ENCODE assay signal across 27 cellular contexts in the genomic region with DNA sequence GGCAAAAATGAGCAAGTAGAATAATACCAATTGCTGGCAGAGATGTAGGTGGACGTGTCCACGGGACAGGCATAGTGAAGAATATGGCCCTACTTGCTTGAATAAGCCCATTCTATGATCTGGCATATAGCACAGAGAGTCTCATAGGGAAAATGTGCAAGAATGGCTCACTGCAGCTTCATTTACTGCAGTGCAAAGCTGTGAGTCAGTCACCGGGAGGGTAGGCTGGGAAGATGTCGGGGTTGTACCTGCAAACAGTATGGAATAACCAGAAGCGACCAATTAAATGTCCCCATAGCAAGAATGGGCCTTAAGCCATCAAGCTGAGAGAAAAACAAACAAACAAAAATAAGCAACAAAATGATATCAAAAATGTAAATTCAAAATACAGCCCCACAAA.
"Had no signal": no experiment of that assay in that cellular context is flagged by ENCODE, and none has a peak within 500 bp of the region (broad histone marks: within the 10 kb centered on the region; RNA-seq: fewer than 3 reads in every experiment).

No MANE protein-coding gene starts in this region.

- H3K4me1 Mint-ChIP-seq: memory B cell; mesothelial cell of epicardium; neural progenitor cell; stimulated activated memory B cell treated with anti-CD40 and anti-IgM and Interleukin-4, amounts not matched to agents 10 μg/mL and 1 μg/mL and 100 μg/mL, for 72 hours had no signal

- H3K9me3 Mint-ChIP-seq: memory B cell; mesothelial cell of epicardium; natural killer cell treated with Interleukin-12 subunit alpha and Interleukin-12 subunit beta and Interleukin-15 and Interleukin-18, amount 100 ng/mL, for 72 hours; neural progenitor cell; stimulated activated memory B cell treated with anti-CD40 and anti-IgM and Interleukin-4, amounts not matched to agents 10 μg/mL and 1 μg/mL and 100 μg/mL, for 72 hours; stimulated activated naive CD8-positive, alpha-beta T cell treated with anti-CD3 and anti-CD28 coated beads, Interleukin-15, Interleukin-2, amounts not matched to agents 100 ng/mL and 50 ng/mL, for 24 hours had no signal

- H3K9me3 ChIP-seq: esophagus muscularis mucosa, gastroesophageal sphincter, left ventricle myocardium inferior, lower lobe of right lung, pancreas, prostate gland, spleen, testis, tibial nerve, upper lobe of right lung, vagina had no signal

- H3K4me3 Mint-ChIP-seq: memory B cell; mesothelial cell of epicardium; natural killer cell treated with Interleukin-12 subunit alpha and Interleukin-12 subunit beta and Interleukin-15 and Interleukin-18, amount 100 ng/mL, for 72 hours; neural progenitor cell; stimulated activated memory B cell treated with anti-CD40 and anti-IgM and Interleukin-4, amounts not matched to agents 10 μg/mL and 1 μg/mL and 100 μg/mL, for 72 hours; stimulated activated naive CD8-positive, alpha-beta T cell treated with anti-CD3 and anti-CD28 coated beads, Interleukin-15, Interleukin-2, amounts not matched to agents 100 ng/mL and 50 ng/mL, for 24 hours had no signal

- H3K4me3 ChIP-seq: esophagus muscularis mucosa, gastroesophageal sphincter, left ventricle myocardium inferior, lower lobe of right lung, neural progenitor cell, pancreas, prostate gland, spleen, testis, tibial nerve, upper lobe of right lung, vagina had no signal

- H3K36me3 ChIP-seq: lower lobe of right lung, neural progenitor cell, pancreas, prostate gland, upper lobe of right lung, vagina had no signal

- H3K27me3 ChIP-seq: esophagus muscularis mucosa, gastroesophageal sphincter, neural progenitor cell, pancreas, spleen, testis, tibial nerve, upper lobe of right lung, vagina had no signal

- H3K27ac Mint-ChIP-seq: memory B cell; mesothelial cell of epicardium; natural killer cell treated with Interleukin-12 subunit alpha and Interleukin-12 subunit beta and Interleukin-15 and Interleukin-18, amount 100 ng/mL, for 72 hours; neural progenitor cell; stimulated activated memory B cell treated with anti-CD40 and anti-IgM and Interleukin-4, amounts not matched to agents 10 μg/mL and 1 μg/mL and 100 μg/mL, for 72 hours; stimulated activated naive CD8-positive, alpha-beta T cell treated with anti-CD3 and anti-CD28 coated beads, Interleukin-15, Interleukin-2, amounts not matched to agents 100 ng/mL and 50 ng/mL, for 24 hours had no signal

- H3K27ac ChIP-seq: epithelial cell of prostate, esophagus muscularis mucosa, gastroesophageal sphincter, left ventricle myocardium inferior, lower lobe of right lung, neural progenitor cell, pancreas, prostate gland, spleen, testis, tibial nerve, upper lobe of right lung, vagina had no signal

- H3K27me3 Mint-ChIP-seq: natural killer cell treated with Interleukin-12 subunit alpha and Interleukin-12 subunit beta and Interleukin-15 and Interleukin-18, amount 100 ng/mL, for 72 hours; stimulated activated memory B cell treated with anti-CD40 and anti-IgM and Interleukin-4, amounts not matched to agents 10 μg/mL and 1 μg/mL and 100 μg/mL, for 72 hours; stimulated activated naive CD8-positive, alpha-beta T cell treated with anti-CD3 and anti-CD28 coated beads, Interleukin-15, Interleukin-2, amounts not matched to agents 100 ng/mL and 50 ng/mL, for 24 hours had no signal

- ATAC-seq: gastroesophageal sphincter; left cardiac atrium; lower lobe of right lung; natural killer cell treated with Interleukin-12 subunit alpha and Interleukin-12 subunit beta and Interleukin-15 and Interleukin-18, amount 100 ng/mL, for 72 hours; pancreas; sciatic nerve; stimulated activated memory B cell treated with anti-CD40 and anti-IgM and Interleukin-4, amounts not matched to agents 10 μg/mL and 1 μg/mL and 100 μg/mL, for 72 hours; upper lobe of right lung had no signal

- H3K36me3 Mint-ChIP-seq: memory B cell; natural killer cell treated with Interleukin-12 subunit alpha and Interleukin-12 subunit beta and Interleukin-15 and Interleukin-18, amount 100 ng/mL, for 72 hours had no signal

- DNase-seq: effector memory CD4-positive, alpha-beta T cell; glutamatergic neuron; kidney; left cardiac atrium; left ventricle myocardium inferior; lower lobe of right lung; nucleus accumbens; pancreas; spleen; stimulated activated CD4-positive, alpha-beta T cell treated with anti-CD3 and anti-CD28 coated beads, Interleukin-15, amount 100 ng/mL, for 24 hours; stimulated activated CD4-positive, alpha-beta T cell treated with anti-CD3 and anti-CD28 coated beads, Interleukin-1b, Interleukin-23, amount 100 ng/mL, for 48 hours; stimulated activated CD4-positive, alpha-beta T cell treated with anti-CD3 and anti-CD28 coated beads, Interleukin-4, amount 100 ng/mL, for 24 hours; testis; upper lobe of right lung had no signal

- H3K4me1 ChIP-seq: left ventricle myocardium inferior, lower lobe of right lung, neural progenitor cell, pancreas, prostate gland, spleen, testis, tibial nerve, upper lobe of right lung, vagina had no signal
